ENCODE assay signal across 25 cellular contexts in the genomic region with DNA sequence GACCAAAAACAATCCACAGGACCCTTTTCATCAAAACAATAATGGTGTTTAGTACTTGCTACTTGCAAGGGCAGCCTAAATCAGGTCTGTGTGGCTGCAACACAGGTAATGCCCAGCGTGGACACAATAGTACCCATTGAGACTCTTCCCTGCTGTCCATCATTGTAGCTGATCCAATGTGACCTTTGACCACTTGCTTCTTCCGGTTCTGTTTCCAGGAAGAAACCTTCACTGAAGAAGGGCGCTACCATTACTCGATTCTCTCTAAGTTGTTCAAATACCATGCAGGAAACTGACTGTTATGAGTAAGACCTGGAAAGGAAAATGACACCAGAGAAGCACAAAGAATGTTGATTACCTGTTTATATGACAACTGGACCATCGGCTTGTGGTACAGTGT.
"Had no signal": no experiment of that assay in that cellular context is flagged by ENCODE, and none has a peak within 500 bp of the region (broad histone marks: within the 10 kb centered on the region; RNA-seq: fewer than 3 reads in every experiment).

No MANE protein-coding gene starts in this region.

- H3K36me3 ChIP-seq: lower lobe of right lung, tibial nerve, WERI-Rb-1 had no signal

- H3K27ac ChIP-seq: foreskin keratinocyte, lower lobe of right lung, WERI-Rb-1 had no signal

- H3K27me3 Mint-ChIP-seq: activated naive CD8-positive, alpha-beta T cell treated with anti-CD3 and anti-CD28 coated beads, Interleukin-2, amount 50 U/mL, for 24 hours; central memory CD8-positive, alpha-beta T cell; progenitor cell of endocrine pancreas; stimulated activated naive CD8-positive, alpha-beta T cell treated with anti-CD3 and anti-CD28 coated beads, Interleukin-15, Interleukin-2, amounts not matched to agents 100 ng/mL and 50 ng/mL, for 24 hours had no signal

- H3K4me1 Mint-ChIP-seq: activated naive CD8-positive, alpha-beta T cell treated with anti-CD3 and anti-CD28 coated beads, Interleukin-2, amount 50 U/mL, for 24 hours; central memory CD8-positive, alpha-beta T cell; natural killer cell had no signal

- H3K9me3 ChIP-seq: body of pancreas, lower lobe of right lung, tibial nerve had no signal

- H3K36me3 Mint-ChIP-seq: natural killer cell had no signal

- H3K4me3 Mint-ChIP-seq: activated CD8-positive, alpha-beta T cell treated with anti-CD3 and anti-CD28 coated beads, Interleukin-2, amount 10 ng/mL, durations not matched to agents 7 days and 5 days; activated naive CD8-positive, alpha-beta T cell treated with anti-CD3 and anti-CD28 coated beads, Interleukin-2, amount 50 U/mL, for 24 hours; activated T-helper 1 cell treated with anti-CD3 and anti-CD28 coated beads, Interleukin-12 subunit alpha, Interleukin-12 subunit beta, Interleukin-2, Interleukin-4 antibody, amounts not matched to agents 30 ng/mL and 10 ng/mL and 1 ng/mL, durations not matched to agents 14 hours and 24 hours and 36 hours; central memory CD8-positive, alpha-beta T cell; natural killer cell; stimulated activated naive CD8-positive, alpha-beta T cell treated with anti-CD3 and anti-CD28 coated beads, Interleukin-15, Interleukin-2, amounts not matched to agents 100 ng/mL and 50 ng/mL, for 24 hours had no signal

- H3K4me1 ChIP-seq: foreskin keratinocyte had no signal

- DNase-seq: activated CD4-positive, alpha-beta T cell treated with anti-CD3 and anti-CD28 coated beads, Interleukin-2, amount 50 U/mL, for 1 hour; activated CD4-positive, CD25-positive, alpha-beta regulatory T cell treated with anti-CD3 and anti-CD28 coated beads, Interleukin-2, amount 50 U/mL, for 72 hours; activated CD8-positive, alpha-beta T cell treated with anti-CD3 and anti-CD28 coated beads, Interleukin-2, amount 10 ng/mL, durations not matched to agents 7 days and 5 days; activated gamma-delta T cell; activated naive CD4-positive, alpha-beta T cell treated with anti-CD3 and anti-CD28 coated beads, Interleukin-2, amount 50 U/mL, for 16 hours; activated naive CD8-positive, alpha-beta T cell treated with anti-CD3 and anti-CD28 coated beads, Interleukin-2, amount 50 U/mL, for 24 hours; anterior cingulate cortex; body of pancreas; effector memory CD4-positive, alpha-beta T cell; foreskin keratinocyte; kidney; lower lobe of right lung; natural killer cell; stimulated activated CD4-positive, alpha-beta T cell treated with anti-CD3 and anti-CD28 coated beads, Interleukin-12 subunit alpha, Interleukin-12 subunit beta, amount 100 ng/mL, for 4 hours; substantia nigra; T-helper 1 cell; WERI-Rb-1 had no signal

- H3K27me3 ChIP-seq: body of pancreas, tibial nerve had no signal

- ATAC-seq: activated CD8-positive, alpha-beta T cell treated with anti-CD3 and anti-CD28 coated beads, Interleukin-2, amount 10 ng/mL, durations not matched to agents 7 days and 5 days; activated naive CD8-positive, alpha-beta T cell treated with anti-CD3 and anti-CD28 coated beads, Interleukin-2, amount 50 U/mL, for 24 hours; body of pancreas; foreskin keratinocyte; left lobe of liver; natural killer cell had no signal

- H3K27ac Mint-ChIP-seq: activated CD8-positive, alpha-beta T cell treated with anti-CD3 and anti-CD28 coated beads, Interleukin-2, amount 10 ng/mL, durations not matched to agents 7 days and 5 days; activated naive CD8-positive, alpha-beta T cell treated with anti-CD3 and anti-CD28 coated beads, Interleukin-2, amount 50 U/mL, for 24 hours; activated T-helper 1 cell treated with anti-CD3 and anti-CD28 coated beads, Interleukin-12 subunit alpha, Interleukin-12 subunit beta, Interleukin-2, Interleukin-4 antibody, amounts not matched to agents 30 ng/mL and 10 ng/mL and 1 ng/mL, durations not matched to agents 14 hours and 24 hours and 36 hours; natural killer cell; progenitor cell of endocrine pancreas; stimulated activated naive CD8-positive, alpha-beta T cell treated with anti-CD3 and anti-CD28 coated beads, Interleukin-15, Interleukin-2, amounts not matched to agents 100 ng/mL and 50 ng/mL, for 24 hours had no signal

- H3K4me3 ChIP-seq: body of pancreas, lower lobe of right lung, tibial nerve had no signal

- H3K9me3 Mint-ChIP-seq: activated naive CD8-positive, alpha-beta T cell treated with anti-CD3 and anti-CD28 coated beads, Interleukin-2, amount 50 U/mL, for 24 hours; activated T-helper 1 cell treated with anti-CD3 and anti-CD28 coated beads, Interleukin-12 subunit alpha, Interleukin-12 subunit beta, Interleukin-2, Interleukin-4 antibody, amounts not matched to agents 30 ng/mL and 10 ng/mL and 1 ng/mL, durations not matched to agents 14 hours and 24 hours and 36 hours; natural killer cell; stimulated activated naive CD8-positive, alpha-beta T cell treated with anti-CD3 and anti-CD28 coated beads, Interleukin-15, Interleukin-2, amounts not matched to agents 100 ng/mL and 50 ng/mL, for 24 hours had no signal

- FAIRE-seq: colon, kidney, TTC549 had no signal
